In genomic region chr17:44344939-44345496, GRCh38 we compare ENCODE assay signal across 1 cellular context.
TF ChIP-seq lines count a peak whose summit lies in the region.

Gene GRN (plus strand): TSS chr17:44345302. CDS start chr17:44349165, 3,863 bp downstream.

TF ChIP-seq in GM12878, 131 proteins besides CTCF, POLR2A, EP300 and RAD21 (continued from another document and continues in another):
- TF ChIP-seq CREB1 (IDR thresholded peaks at IDR 0.05; ENCODE audit: low read depth) (peak; percentile 50), RELB (IDR thresholded peaks at IDR 0.05; ENCODE audit: low read depth) (peak; percentile 92), PRDM15 (CRISPR knock-in tag; IDR thresholded peaks at IDR 0.05) (no peak), KAT2A (conservative IDR thresholded peaks at IDR 0.05; ENCODE audit: control insufficient read depth, low read depth, low read length) (no peak), MAX (IDR thresholded peaks at IDR 0.05; ENCODE audit: low read depth, low read length) (peak; percentile 71), PBX3 (IDR thresholded peaks at IDR 0.05; ENCODE audit: insufficient replicate concordance, low read depth, low read length) (peak; percentile 16), ETV6 (conservative IDR thresholded peaks at IDR 0.05 in 1 of 2, IDR thresholded peaks at IDR 0.05 in 1 of 2; ENCODE audit: borderline replicate concordance in 1 of 2, low read depth in 1 of 2) (no peak), ZBTB11 (CRISPR knock-in tag; IDR thresholded peaks at IDR 0.05) (no peak), GATAD2B (conservative IDR thresholded peaks at IDR 0.05; ENCODE audit: low read depth) (no peak), FOXM1 (IDR thresholded peaks at IDR 0.05; ENCODE audit: low read depth, low read length) (no peak; the same call in 1 of the 2 replicates), NR2C2 (IDR thresholded peaks at IDR 0.05; ENCODE audit: borderline replicate concordance, control insufficient read depth, insufficient read length, low read depth) (no peak), EGR1 (IDR thresholded peaks at IDR 0.05; ENCODE audit: borderline replicate concordance in 1 of 2, low read depth in 2 of 2, low read length in 2 of 2) (no peak), USF1 (IDR thresholded peaks at IDR 0.05; ENCODE audit: borderline replicate concordance, extremely low read length, insufficient read depth, low read depth, low read length) (peak; percentile 91), USF2 (IDR thresholded peaks at IDR 0.05; ENCODE audit: borderline replicate concordance, low read depth, low read length) (peak; percentile 94), BACH1 (IDR thresholded peaks at IDR 0.05; ENCODE audit: borderline replicate concordance) (no peak), RBBP5 (conservative IDR thresholded peaks at IDR 0.05) (no peak), BMI1 (IDR thresholded peaks at IDR 0.05; ENCODE audit: borderline replicate concordance) (no peak), MXI1 (IDR thresholded peaks at IDR 0.05; ENCODE audit: low read depth, low read length) (peak; percentile 45), NBN (IDR thresholded peaks at IDR 0.05) (0 out of 2 replicates have a peak, but pooled peaks have one; percentile 17), FOXK2 (IDR thresholded peaks at IDR 0.05) (peak; percentile 66), ESRRA (IDR thresholded peaks at IDR 0.05; ENCODE audit: low read length) (no peak), NFYA (IDR thresholded peaks at IDR 0.05; ENCODE audit: borderline replicate concordance, low read depth, low read length) (peak; percentile 52; the same call in 1 of the 2 replicates), GABPA (IDR thresholded peaks at IDR 0.05; ENCODE audit: low read depth) (no peak), RB1 (IDR thresholded peaks at IDR 0.05; ENCODE audit: borderline replicate concordance) (no peak), SRF (IDR thresholded peaks at IDR 0.05; ENCODE audit: low read depth in 2 of 2, low read length in 2 of 2) (0 out of 4 replicates have a peak, but pooled peaks of 1 of the 2 experiments have one; percentile 45), SKIL (IDR thresholded peaks at IDR 0.05; ENCODE audit: low read depth, poor library complexity, severe bottlenecking) (peak; percentile 75), YBX1 (IDR thresholded peaks at IDR 0.05) (no peak), MTA2 (IDR thresholded peaks at IDR 0.05; ENCODE audit: low read depth) (no peak), TAF1 (IDR thresholded peaks at IDR 0.05; ENCODE audit: borderline replicate concordance, low read depth, low read length) (peak; percentile 89), ZNF687 (IDR thresholded peaks at IDR 0.05) (no peak; the same call in 1 of the 2 replicates), ZBTB4 (CRISPR knock-in tag; IDR thresholded peaks at IDR 0.05) (no peak), STAT1 (conservative IDR thresholded peaks at IDR 0.05) (no peak), CHD1 (IDR thresholded peaks at IDR 0.05; ENCODE audit: low read depth, low read length) (no peak), PAX8 (IDR thresholded peaks at IDR 0.05) (no peak), HDGF (IDR thresholded peaks at IDR 0.05) (no peak)
